ENCODE assay signal across 20 cellular contexts in genomic region chr19:45494261-45494916, GRCh38. TPM values are rescaled to one million over a fixed set of nuclear protein-coding genes. Genes with fewer than 3 reads are reported as not detected.
"Had no signal": no experiment of that assay in that cellular context is flagged by ENCODE, and none has a peak within 500 bp of the region (broad histone marks: within the 10 kb centered on the region; RNA-seq: fewer than 3 reads in every experiment).

No MANE protein-coding gene starts in this region.

- ATAC-seq: activated CD4-positive, alpha-beta T cell treated with anti-CD3 and anti-CD28 coated beads for 36 hours; activated naive CD8-positive, alpha-beta T cell treated with anti-CD3 and anti-CD28 coated beads, Interleukin-2, amount 50 U/mL, for 24 hours; body of pancreas; lower lobe of right lung; naive thymus-derived CD4-positive, alpha-beta T cell; sciatic nerve; stimulated activated effector memory CD8-positive, alpha-beta T cell treated with anti-CD3 and anti-CD28 coated beads, Interleukin-12 subunit alpha, Interleukin-12 subunit beta, amount 100 ng/mL, for 72 hours had no signal

- H3K27ac Mint-ChIP-seq: activated B cell treated with CpG ODN at 0.5 μM for 24 hours; activated CD4-positive, alpha-beta memory T cell treated with anti-CD3 and anti-CD28 coated beads for 36 hours; activated CD4-positive, alpha-beta T cell treated with anti-CD3 and anti-CD28 coated beads for 36 hours; activated naive CD4-positive, alpha-beta T cell treated with anti-CD3 and anti-CD28 coated beads, Interleukin-2, amount 10 ng/mL, durations not matched to agents 7 days and 5 days; activated naive CD8-positive, alpha-beta T cell treated with anti-CD3 and anti-CD28 coated beads, Interleukin-2, amount 50 U/mL, for 24 hours; stimulated activated effector memory CD8-positive, alpha-beta T cell treated with anti-CD3 and anti-CD28 coated beads, Interleukin-12 subunit alpha, Interleukin-12 subunit beta, amount 100 ng/mL, for 72 hours had no signal

- H3K4me3 Mint-ChIP-seq: activated B cell treated with CpG ODN at 0.5 μM for 24 hours; activated CD4-positive, alpha-beta memory T cell treated with anti-CD3 and anti-CD28 coated beads for 36 hours; activated naive CD4-positive, alpha-beta T cell treated with anti-CD3 and anti-CD28 coated beads, Interleukin-2, amount 10 ng/mL, durations not matched to agents 7 days and 5 days; activated naive CD8-positive, alpha-beta T cell treated with anti-CD3 and anti-CD28 coated beads, Interleukin-2, amount 50 U/mL, for 24 hours had no signal

- H3K9me3 Mint-ChIP-seq: activated B cell treated with CpG ODN at 0.5 μM for 24 hours; activated CD4-positive, alpha-beta memory T cell treated with anti-CD3 and anti-CD28 coated beads for 36 hours; activated naive CD4-positive, alpha-beta T cell treated with anti-CD3 and anti-CD28 coated beads, Interleukin-2, amount 10 ng/mL, durations not matched to agents 7 days and 5 days; activated naive CD8-positive, alpha-beta T cell treated with anti-CD3 and anti-CD28 coated beads, Interleukin-2, amount 50 U/mL, for 24 hours; stimulated activated effector memory CD8-positive, alpha-beta T cell treated with anti-CD3 and anti-CD28 coated beads, Interleukin-12 subunit alpha, Interleukin-12 subunit beta, amount 100 ng/mL, for 72 hours had no signal

- DNase-seq: activated B cell treated with CpG ODN at 0.5 μM for 24 hours; activated CD4-positive, alpha-beta memory T cell treated with anti-CD3 and anti-CD28 coated beads for 36 hours; activated effector memory CD4-positive, alpha-beta T cell treated with Interleukin-2 at 50 U/mL for 16 hours; activated naive CD8-positive, alpha-beta T cell treated with anti-CD3 and anti-CD28 coated beads, Interleukin-2, amount 50 U/mL, for 24 hours; body of pancreas; foreskin fibroblast; kidney; lower lobe of right lung; naive thymus-derived CD4-positive, alpha-beta T cell; occipital lobe; posterior cingulate gyrus; small intestine; stimulated activated CD4-positive, alpha-beta T cell treated with anti-CD3 and anti-CD28 coated beads, Interleukin-2, amount 100 ng/mL, for 24 hours; stomach; T-helper 1 cell; testis had no signal

- H3K36me3 Mint-ChIP-seq: activated CD4-positive, alpha-beta memory T cell treated with anti-CD3 and anti-CD28 coated beads for 36 hours; activated naive CD4-positive, alpha-beta T cell treated with anti-CD3 and anti-CD28 coated beads, Interleukin-2, amount 10 ng/mL, durations not matched to agents 7 days and 5 days had no signal

RNA-seq across cellular contexts. Expression of gene PPM1N, which starts 3.9 kb away (rescaled TPM):
- total RNA-seq: body of pancreas had no signal
